In genomic region chr1:243601720-243602119, GRCh38 we compare ENCODE assay signal across 27 cellular contexts.
"Had no signal": no experiment of that assay in that cellular context is flagged by ENCODE, and none has a peak within 500 bp of the region (broad histone marks: within the 10 kb centered on the region; RNA-seq: fewer than 3 reads in every experiment).

No MANE protein-coding gene starts in this region.

- ATAC-seq: natural killer cell; pancreas; right cardiac atrium; sciatic nerve; stimulated activated naive B cell treated with anti-CD40 and anti-IgM and Interleukin-4, amounts not matched to agents 10 μg/mL and 1 μg/mL and 100 μg/mL, for 72 hours; stimulated activated naive CD8-positive, alpha-beta T cell treated with anti-CD3 and anti-CD28 coated beads, Interleukin-15, Interleukin-2, amounts not matched to agents 100 U/mL and 50 U/mL, for 24 hours; upper lobe of right lung had no signal

- H3K4me3 Mint-ChIP-seq: mesothelial cell of epicardium; natural killer cell; nephron progenitor cell; stimulated activated naive B cell treated with anti-CD40 and anti-IgM and Interleukin-4, amounts not matched to agents 10 μg/mL and 1 μg/mL and 100 μg/mL, for 72 hours had no signal

- FAIRE-seq: urothelium cell line had no signal

- H3K9me3 ChIP-seq: prostate gland had no signal

- DNase-seq: islet precursor cell; left ventricle myocardium inferior; mesendoderm; naive B cell; natural killer cell; nephron progenitor cell; pancreas; posterior cingulate gyrus; retina; right cardiac atrium; stimulated activated CD4-positive, alpha-beta T cell treated with anti-CD3 and anti-CD28 coated beads, Interleukin-12 subunit alpha, Interleukin-12 subunit beta, amount 100 ng/mL, for 4 hours; stimulated activated CD4-positive, alpha-beta T cell treated with anti-CD3 and anti-CD28 coated beads, Interleukin-15, amount 100 ng/mL, for 24 hours; stimulated activated CD4-positive, alpha-beta T cell treated with anti-CD3 and anti-CD28 coated beads, Interleukin-2, amount 100 ng/mL, for 24 hours; stimulated activated CD4-positive, alpha-beta T cell treated with anti-CD3 and anti-CD28 coated beads, Interleukin-4, amount 100 ng/mL, for 1 hour; stimulated activated naive B cell treated with anti-CD40 and anti-IgM and Interleukin-4, amounts not matched to agents 10 μg/mL and 1 μg/mL and 100 μg/mL, for 72 hours; stimulated activated naive CD8-positive, alpha-beta T cell treated with anti-CD3 and anti-CD28 coated beads, Interleukin-15, Interleukin-2, amounts not matched to agents 100 U/mL and 50 U/mL, for 24 hours; tibial artery; trophoblast cell; upper lobe of right lung had no signal

- H3K4me3 ChIP-seq: left ventricle myocardium inferior, lung, pancreas, prostate gland, skin epidermis, suprapubic skin, thoracic aorta, tibial artery, upper lobe of right lung had no signal

- H3K27ac Mint-ChIP-seq: mesothelial cell of epicardium; naive B cell; natural killer cell; nephron progenitor cell; stimulated activated naive B cell treated with anti-CD40 and anti-IgM and Interleukin-4, amounts not matched to agents 10 μg/mL and 1 μg/mL and 100 μg/mL, for 72 hours had no signal

- H3K36me3 ChIP-seq: pancreas, prostate gland, suprapubic skin, thoracic aorta, upper lobe of right lung had no signal

- H3K27ac ChIP-seq: left ventricle myocardium inferior, pancreas, prostate gland, skin epidermis, suprapubic skin, thoracic aorta, tibial artery, upper lobe of right lung had no signal

- H3K27me3 ChIP-seq: pancreas, suprapubic skin, tibial artery, upper lobe of right lung had no signal

- H3K27me3 Mint-ChIP-seq: naive B cell; stimulated activated naive B cell treated with anti-CD40 and anti-IgM and Interleukin-4, amounts not matched to agents 10 μg/mL and 1 μg/mL and 100 μg/mL, for 72 hours had no signal

- H3K4me1 Mint-ChIP-seq: nephron progenitor cell had no signal

- H3K4me1 ChIP-seq: left ventricle myocardium inferior, pancreas, prostate gland, suprapubic skin, upper lobe of right lung had no signal
